Comparison of ENCODE assay signal across 24 cellular contexts in the genomic region with DNA sequence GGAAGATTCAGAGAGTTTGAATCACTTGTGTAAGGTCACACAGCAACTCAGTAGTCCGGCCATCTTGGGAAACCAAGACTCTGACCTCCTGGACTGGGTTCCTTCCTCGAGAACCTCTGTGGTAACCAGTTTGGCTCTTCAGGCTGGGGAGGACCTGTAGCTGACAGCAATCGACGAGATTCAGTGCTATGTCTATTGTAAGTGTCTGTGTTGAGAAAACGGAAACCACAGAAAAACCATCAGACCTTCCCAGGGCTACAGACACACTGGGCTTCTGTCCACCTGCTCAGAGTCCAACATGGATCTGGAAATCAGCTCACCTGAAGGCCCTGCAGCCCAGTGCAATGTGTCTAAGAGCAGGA.
DNase-seq lines count a peak whose midpoint lies in the region; ATAC-seq and TF ChIP-seq lines count a peak whose summit lies in the region.
"Had no signal": no experiment of that assay in that cellular context is flagged by ENCODE, and none has a peak within 500 bp of the region (broad histone marks: within the 10 kb centered on the region; RNA-seq: fewer than 3 reads in every experiment).

No MANE protein-coding gene starts in this region.

- TF ChIP-seq CTCF in Caco-2 (IDR thresholded peaks at IDR 0.05; ENCODE audit: insufficient read depth in 1 of 2, low read depth in 1 of 2, low read length in 1 of 2, severe bottlenecking in 1 of 2, unreplicated experiment in 1 of 2) (no peak), nephron (IDR thresholded peaks at IDR 0.05; ENCODE audit: unreplicated experiment in 3 of 3) (no peak), WTC11 (IDR thresholded peaks at IDR 0.05) (no peak)

- H3K4me3 ChIP-seq in Caco-2 (ENCODE audit: low read depth, low read length), result no peak overlapping the region
- H3K4me3 ChIP-seq: A549, thyroid gland had no signal

- ATAC-seq in HG03066 (IDR thresholded peaks at IDR 0.05; ENCODE audit: low read depth, unreplicated experiment) (peak; percentile 77), WTC11 (no peak), GM18861 (IDR thresholded peaks at IDR 0.05; ENCODE audit: unreplicated experiment) (no peak)

- no peaks in the 10 kb centered on the region for H3K27me3 ChIP-seq in Caco-2 (replicated peaks; ENCODE audit: control insufficient read depth, insufficient read depth, low read length)
- H3K27me3 ChIP-seq: thyroid gland had no signal

- no peak for DNase-seq in Caco-2
- peak; percentile 17 for DNase-seq in MV-4-11 (lab: John Stamatoyannopoulos, UW)
- no peak for DNase-seq in WTC11 (ENCODE audit: low spot score)
- no peak for DNase-seq in AG08395 (ENCODE audit: low spot score)
- DNase-seq in NCI-H510A (lab: John Stamatoyannopoulos, UW), result no peak
- DNase-seq: activated gamma-delta T cell; activated naive CD8-positive, alpha-beta T cell treated with anti-CD3 and anti-CD28 coated beads, Interleukin-2, amount 50 U/mL, for 24 hours; Calu3; effector CD4-positive, alpha-beta T cell; EL; HCEC 1CT; NCI-H1436 treated with DMSO at 0.1 percent for 48 hours; NCI-H526; RPMI8226; SK-N-SH; small intestine; stimulated activated naive CD4-positive, alpha-beta T cell treated with Interleukin-2 at 50 U/mL for 16 hours; T-helper 9 cell had no signal

- no TSS peak for BruUV-seq in Caco-2 (replicated peaks; lab: Mats Ljungman, UMichigan)

- H3K4me1 ChIP-seq in Caco-2, result peaks cover 5% of the 10 kb centered on the region

- H3K4me1 Mint-ChIP-seq in Caco-2 (ENCODE audit: low read depth, unreplicated experiment) (peaks cover 7% of the 10 kb centered on the region), nephron (peaks cover 46% of the 10 kb centered on the region), WTC11 (peaks cover 14% of the 10 kb centered on the region)
- H3K4me1 Mint-ChIP-seq: activated naive CD8-positive, alpha-beta T cell treated with anti-CD3 and anti-CD28 coated beads, Interleukin-2, amount 50 U/mL, for 24 hours had no signal

- H3K27me3 Mint-ChIP-seq in Caco-2 (ENCODE audit: insufficient read depth, unreplicated experiment) (no peaks in the 10 kb centered on the region), nephron (ENCODE audit: low read depth) (peaks cover 11% of the 10 kb centered on the region), WTC11 (ENCODE audit: low read depth) (no peaks in the 10 kb centered on the region; the same call in 1 of the 2 replicates)

- H3K36me3 Mint-ChIP-seq in Caco-2 (ENCODE audit: insufficient read depth, unreplicated experiment), result no peaks in the 10 kb centered on the region
- no peaks in the 10 kb centered on the region for H3K36me3 Mint-ChIP-seq in nephron (ENCODE audit: low read depth)
- H3K36me3 Mint-ChIP-seq in WTC11, result no peaks in the 10 kb centered on the region
- H3K36me3 Mint-ChIP-seq: activated CD4-positive, alpha-beta memory T cell treated with anti-CD3 and anti-CD28 coated beads for 36 hours had no signal

- H3K9me3 Mint-ChIP-seq in Caco-2 (ENCODE audit: unreplicated experiment) (no peaks in the 10 kb centered on the region), nephron (no peaks in the 10 kb centered on the region), WTC11 (no peaks in the 10 kb centered on the region)
- H3K9me3 Mint-ChIP-seq: activated CD4-positive, alpha-beta memory T cell treated with anti-CD3 and anti-CD28 coated beads for 36 hours; activated naive CD8-positive, alpha-beta T cell treated with anti-CD3 and anti-CD28 coated beads, Interleukin-2, amount 50 U/mL, for 24 hours had no signal

- intact Hi-C loops in Caco-2 (cut with micrococcal nuclease; ENCODE audit: unreplicated experiment), result no loop called here

- CTCF ChIA-PET in Caco-2 (lab: Charles Lee) (no interaction called here), WTC11 (lab: Charles Lee) (interaction anchor here (0.5 to 1.1 kb wide), 3 partner anchors 13 to 390 kb away, joined by 3 read pairs; no protein-coding TSS in a partner anchor)

- H3K27ac Mint-ChIP-seq in Caco-2 (ENCODE audit: unreplicated experiment) (peak overlapping the region; percentile 55), nephron (peak overlapping the region; percentile 71 to 96 (median 88)), WTC11 (no peak overlapping the region)
- H3K27ac Mint-ChIP-seq: activated CD4-positive, alpha-beta memory T cell treated with anti-CD3 and anti-CD28 coated beads for 36 hours; activated naive CD8-positive, alpha-beta T cell treated with anti-CD3 and anti-CD28 coated beads, Interleukin-2, amount 50 U/mL, for 24 hours had no signal

- H3K36me3 ChIP-seq in Caco-2 (ENCODE audit: control insufficient read depth, insufficient read depth, low read length), result no peaks in the 10 kb centered on the region
- H3K36me3 ChIP-seq: thyroid gland had no signal

- POLR2A ChIA-PET in Caco-2 (lab: Charles Lee) (no interaction called here), WTC11 (lab: Charles Lee) (no interaction called here)

- no peak overlapping the region for H3K4me3 Mint-ChIP-seq in Caco-2 (ENCODE audit: unreplicated experiment)
- no peak overlapping the region for H3K4me3 Mint-ChIP-seq in nephron
- no peak overlapping the region for H3K4me3 Mint-ChIP-seq in WTC11
- H3K4me3 Mint-ChIP-seq: activated CD4-positive, alpha-beta memory T cell treated with anti-CD3 and anti-CD28 coated beads for 36 hours; activated naive CD8-positive, alpha-beta T cell treated with anti-CD3 and anti-CD28 coated beads, Interleukin-2, amount 50 U/mL, for 24 hours had no signal

- no peaks in the 10 kb centered on the region for H3K9me3 ChIP-seq in Caco-2
- H3K9me3 ChIP-seq: A549, SK-N-SH, thyroid gland had no signal

TF ChIP-seq in WTC11, 78 proteins besides CTCF, POLR2A, EP300 and RAD21:
- TF ChIP-seq, protein P1, sequence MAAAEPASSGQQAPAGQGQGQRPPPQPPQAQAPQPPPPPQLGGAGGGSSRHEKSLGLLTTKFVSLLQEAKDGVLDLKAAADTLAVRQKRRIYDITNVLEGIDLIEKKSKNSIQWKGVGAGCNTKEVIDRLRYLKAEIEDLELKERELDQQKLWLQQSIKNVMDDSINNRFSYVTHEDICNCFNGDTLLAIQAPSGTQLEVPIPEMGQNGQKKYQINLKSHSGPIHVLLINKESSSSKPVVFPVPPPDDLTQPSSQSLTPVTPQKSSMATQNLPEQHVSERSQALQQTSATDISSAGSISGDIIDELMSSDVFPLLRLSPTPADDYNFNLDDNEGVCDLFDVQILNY (CRISPR knock-in tag; IDR thresholded peaks at IDR 0.05), result no peak
- TF ChIP-seq ZNF416 (CRISPR knock-in tag; IDR thresholded peaks at IDR 0.05), result no peak
- TF ChIP-seq, protein P2, sequence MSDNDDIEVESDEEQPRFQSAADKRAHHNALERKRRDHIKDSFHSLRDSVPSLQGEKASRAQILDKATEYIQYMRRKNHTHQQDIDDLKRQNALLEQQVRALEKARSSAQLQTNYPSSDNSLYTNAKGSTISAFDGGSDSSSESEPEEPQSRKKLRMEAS (CRISPR knock-in tag; IDR thresholded peaks at IDR 0.05), result no peak
- TF ChIP-seq EMX1 (CRISPR knock-in tag; IDR thresholded peaks at IDR 0.05), result no peak
